ENCODE assay signal across 37 cellular contexts in the genomic region with DNA sequence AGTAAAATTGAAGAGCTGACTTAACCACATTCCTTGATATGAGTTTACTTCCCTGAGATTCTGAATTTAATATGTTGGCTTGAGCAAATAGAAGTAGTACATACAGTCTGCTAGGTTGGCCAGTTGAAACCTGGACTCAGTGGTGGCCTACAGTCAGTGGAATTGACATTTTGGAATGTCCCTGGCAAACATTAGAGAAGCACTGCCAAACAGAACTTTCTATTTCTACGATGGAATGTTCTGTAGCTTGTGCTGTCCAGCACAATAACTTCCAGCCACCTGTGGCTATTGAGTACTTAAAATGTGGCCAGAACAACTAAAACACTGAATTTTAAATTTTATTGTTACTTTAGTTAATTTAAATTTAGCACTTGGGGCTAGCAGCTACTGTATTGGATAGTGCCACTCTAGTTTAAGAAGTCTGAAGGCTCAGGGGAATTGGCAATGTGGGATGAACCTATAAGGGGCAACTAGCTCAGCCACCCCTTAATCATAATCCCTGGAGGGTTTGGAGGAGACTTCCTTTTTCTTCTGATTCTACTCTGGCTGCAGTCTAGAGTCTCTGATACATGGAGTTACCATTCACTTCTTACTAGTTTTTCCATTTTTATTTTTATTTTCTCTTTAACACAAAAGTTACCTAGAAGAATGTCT. TPM values are rescaled to one million over a fixed set of nuclear protein-coding genes. Genes with fewer than 3 reads are reported as not detected.
DNase-seq lines count a peak whose midpoint lies in the region; ATAC-seq and TF ChIP-seq lines count a peak whose summit lies in the region.
"Had no signal": no experiment of that assay in that cellular context is flagged by ENCODE, and none has a peak within 500 bp of the region (broad histone marks: within the 10 kb centered on the region; RNA-seq: fewer than 3 reads in every experiment).

No MANE protein-coding gene starts in this region.

- peak; percentile 95 for ATAC-seq in Right ventricle myocardium superior (ENCODE audit: poor library complexity)
- ATAC-seq in right lobe of liver = peak; percentile 80 to 96 (median 92)
- ATAC-seq in upper lobe of right lung = peak; percentile 32
- ATAC-seq: activated CD4-positive, alpha-beta T cell treated with anti-CD3 and anti-CD28 coated beads for 36 hours; activated CD8-positive, alpha-beta T cell treated with anti-CD3 and anti-CD28 coated beads for 36 hours; GM12878; K562 had no signal

- TF ChIP-seq CTCF in right lobe of liver (IDR thresholded peaks at IDR 0.05) (no peak), upper lobe of right lung (IDR thresholded peaks at IDR 0.05) (no peak), GM13976 (IDR thresholded peaks at IDR 0.05; ENCODE audit: borderline replicate concordance, control extremely low read depth, extremely low read depth, insufficient read depth, missing control alignments) (no peak)

- H3K27ac ChIP-seq in right lobe of liver (peak overlapping the region in 1 of 3 donors; percentile 48), upper lobe of right lung (no peak overlapping the region)
- H3K27ac ChIP-seq: colonic mucosa, epithelial cell of prostate, neural progenitor cell, parathyroid adenoma, Peyer's patch, transverse colon had no signal

- in situ Hi-C loops in GM13976 (cut with MboI; ENCODE audit: low sequenced_read_pairs, unreplicated experiment) = no loop called here

- WGBS in right lobe of liver (ENCODE audit: insufficient coverage, low coverage, low lambda C conversion rate, missing lambda C conversion rate) = 44% methylated on average over 1 of the region's 1 CpG

- H3K4me3 ChIP-seq in right lobe of liver (no peak overlapping the region), upper lobe of right lung (no peak overlapping the region)
- H3K4me3 ChIP-seq: colonic mucosa, GM12878, K562, neural progenitor cell, Peyer's patch, stomach, transverse colon had no signal

- no peak for DNase-seq in Right ventricle myocardium superior
- no peak for DNase-seq in cardiac septum (ENCODE audit: low spot score)
- DNase-seq in fibroblast of gingiva (ENCODE audit: low read depth) = peak; percentile 34
- no peak for DNase-seq in right lobe of liver
- DNase-seq in upper lobe of right lung = no peak
- DNase-seq in EL = no peak
- DNase-seq in GM13976 (ENCODE audit: low spot score) = no peak
- DNase-seq in NAMALWA (ENCODE audit: low spot score) = no peak
- DNase-seq: activated CD4-positive, alpha-beta T cell treated with anti-CD3 and anti-CD28 coated beads for 36 hours; activated CD8-positive, alpha-beta memory T cell treated with anti-CD3 and anti-CD28 coated beads, Interleukin-2, amount 50 U/mL, for 48 hours; activated CD8-positive, alpha-beta T cell treated with anti-CD3 and anti-CD28 coated beads for 36 hours; activated naive CD4-positive, alpha-beta T cell treated with anti-CD3 and anti-CD28 coated beads, Interleukin-2, amount 50 U/mL, for 16 hours; amniotic stem cell; CD4-positive, alpha-beta memory T cell; colonic mucosa; DMS 273 treated with DMSO at 0.1 percent for 48 hours; effector CD8-positive, alpha-beta T cell; foreskin fibroblast; NCI-H1436; NCI-H2081 treated with DMSO at 0.1 percent for 48 hours; NCI-H2227 treated with DMSO at 0.1 percent for 48 hours; NCI-H69; Peyer's patch; SIG-M5; stimulated activated CD4-positive, alpha-beta T cell treated with anti-CD3 and anti-CD28 coated beads, Interleukin-4, amount 100 ng/mL, for 1 hour; stomach; transverse colon had no signal

- H3K27me3 ChIP-seq in right lobe of liver (no peaks in the 10 kb centered on the region), upper lobe of right lung (peaks cover 4% of the 10 kb centered on the region)
- H3K27me3 ChIP-seq: colonic mucosa, neural progenitor cell, Peyer's patch, transverse colon had no signal

- intact Hi-C loops in Right ventricle myocardium superior (cut with DNase I) = no loop called here
- intact Hi-C loops in cardiac septum (cut with DNase I) = no loop called here
- intact Hi-C loops in right lobe of liver (cut with DNase I) = no loop called here
- intact Hi-C loops in upper lobe of right lung (cut with DNase I) = no loop called here

- H3K4me1 ChIP-seq in right lobe of liver (peaks cover 0 to 6% (median 0%) of the 10 kb centered on the region in 4 donors), upper lobe of right lung (no peaks in the 10 kb centered on the region)
- H3K4me1 ChIP-seq: colonic mucosa, neural progenitor cell, parathyroid adenoma, Peyer's patch had no signal

- no peaks in the 10 kb centered on the region for H3K9me3 ChIP-seq in right lobe of liver
- H3K9me3 ChIP-seq in upper lobe of right lung = no peaks in the 10 kb centered on the region
- H3K9me3 ChIP-seq: colonic mucosa, Peyer's patch had no signal

- no peak for TF ChIP-seq POLR2A in right lobe of liver (IDR thresholded peaks at IDR 0.05)

- H3K36me3 ChIP-seq in right lobe of liver (no peaks in the 10 kb centered on the region), upper lobe of right lung (no peaks in the 10 kb centered on the region)
- H3K36me3 ChIP-seq: colonic mucosa, neural progenitor cell, Peyer's patch, stomach, transverse colon had no signal

RNA-seq across cellular contexts. Expression of a gene that starts 10.3 kb away (rescaled TPM):
- not detected for total RNA-seq in Right ventricle myocardium superior
- not detected for total RNA-seq in cardiac septum
- not detected for total RNA-seq in right lobe of liver
- total RNA-seq in upper lobe of right lung = not detected
- total RNA-seq: activated CD4-positive, alpha-beta T cell treated with anti-CD3 and anti-CD28 coated beads for 36 hours; activated CD8-positive, alpha-beta T cell treated with anti-CD3 and anti-CD28 coated beads for 36 hours; bronchial epithelial cell; CD4-positive, alpha-beta memory T cell; colonic mucosa; GM12878; H4; K562; M059J; myocyte; Peyer's patch; stomach; T-helper 2 cell treated with Interferon-gamma antibody and Interleukin-4, amounts not matched to agents 100 ng/mL and 5 ng/mL, for 36 hours; transverse colon had no signal

RNA-seq across cellular contexts. Expression of a gene that starts 19.2 kb away (rescaled TPM):
- 384 TPM for total RNA-seq in Right ventricle myocardium superior
- total RNA-seq in cardiac septum = 231 TPM
- 100 to 1,000 TPM; 184 to 493 (median 389) TPM for total RNA-seq in right lobe of liver
- 1,001 TPM for total RNA-seq in upper lobe of right lung

RNA-seq across cellular contexts. Expression of a gene that starts 39.2 kb away (rescaled TPM):
- total RNA-seq in Right ventricle myocardium superior (not detected), cardiac septum (not detected), right lobe of liver (not detected), upper lobe of right lung (not detected)
- total RNA-seq: activated CD4-positive, alpha-beta T cell treated with anti-CD3 and anti-CD28 coated beads for 36 hours; activated CD8-positive, alpha-beta T cell treated with anti-CD3 and anti-CD28 coated beads for 36 hours; bronchial epithelial cell; CD4-positive, alpha-beta memory T cell; colonic mucosa; H4; K562; M059J; myocyte; Peyer's patch; stomach; T-helper 2 cell treated with Interferon-gamma antibody and Interleukin-4, amounts not matched to agents 100 ng/mL and 5 ng/mL, for 36 hours; transverse colon had no signal

Comparison
In these comparisons a context has a peak if more than half of its experiments do, and no peak if none do; other contexts are left out.
1. ATAC-seq: peak in every context shown above with its lines; median percentile 95 in Right ventricle myocardium superior; 92 in right lobe of liver; 32 in upper lobe of right lung.